ENCODE assay signal across 12 cellular contexts in genomic region chr7:70415179-70415972, GRCh38.
DNase-seq lines count a peak whose midpoint lies in the region; ATAC-seq, FAIRE-seq and TF ChIP-seq lines count a peak whose summit lies in the region.
"Had no signal": no experiment of that assay in that cellular context is flagged by ENCODE, and none has a peak within 500 bp of the region (broad histone marks: within the 10 kb centered on the region; RNA-seq: fewer than 3 reads in every experiment).

No MANE protein-coding gene starts in this region.

- no peak overlapping the region for H3K4me3 ChIP-seq in upper lobe of right lung
- H3K4me3 ChIP-seq in left ventricle myocardium inferior, result no peak overlapping the region
- H3K4me3 ChIP-seq in mucosa of descending colon, result no peak overlapping the region
- H3K4me3 ChIP-seq: GM23248 had no signal

- DNase-seq in GM19239 (ENCODE audit: insufficient read length, low spot score) (no peak), upper lobe of right lung (no peak), left ventricle myocardium inferior (no peak), mucosa of descending colon (no peak), NCI-H774 (lab: John Stamatoyannopoulos, UW) (no peak)
- DNase-seq: CD8-positive, alpha-beta memory T cell; cortex of kidney; GM23248; immature natural killer cell; SIG-M5 had no signal

- TF ChIP-seq CTCF in upper lobe of right lung (IDR thresholded peaks at IDR 0.05) (no peak), left ventricle myocardium inferior (IDR thresholded peaks at IDR 0.05; ENCODE audit: borderline replicate concordance) (no peak), mucosa of descending colon (IDR thresholded peaks at IDR 0.05) (no peak)

- no peaks in the 10 kb centered on the region for H3K9me3 ChIP-seq in upper lobe of right lung
- no peaks in the 10 kb centered on the region for H3K9me3 ChIP-seq in left ventricle myocardium inferior (replicated peaks)
- no peaks in the 10 kb centered on the region for H3K9me3 ChIP-seq in mucosa of descending colon

- ATAC-seq in HG02610 (IDR thresholded peaks at IDR 0.05; ENCODE audit: unreplicated experiment) (peak; percentile 62), HG03439 (IDR thresholded peaks at IDR 0.05; ENCODE audit: unreplicated experiment) (peak; percentile 76), upper lobe of right lung (peak; percentile 33), mucosa of descending colon (no peak)

- H3K4me1 ChIP-seq in upper lobe of right lung (no peaks in the 10 kb centered on the region), left ventricle myocardium inferior (no peaks in the 10 kb centered on the region), mucosa of descending colon (ENCODE audit: low read depth) (no peaks in the 10 kb centered on the region)

- intact Hi-C loops in upper lobe of right lung (cut with DNase I) (no loop called here), left ventricle myocardium inferior (cut with micrococcal nuclease) (no loop called here), mucosa of descending colon (cut with DNase I, micrococcal nuclease) (no loop called here)

- H3K36me3 ChIP-seq in upper lobe of right lung, result no peaks in the 10 kb centered on the region
- H3K36me3 ChIP-seq in left ventricle myocardium inferior, result no peaks in the 10 kb centered on the region
- no peaks in the 10 kb centered on the region for H3K36me3 ChIP-seq in mucosa of descending colon (ENCODE audit: low read depth)

- H3K27me3 ChIP-seq in upper lobe of right lung (no peaks in the 10 kb centered on the region), left ventricle myocardium inferior (ENCODE audit: low read depth) (no peaks in the 10 kb centered on the region)

- FAIRE-seq in GM19239 (lab: Jason Lieb, UNC), result peak; percentile 18

- H3K27ac ChIP-seq in upper lobe of right lung (no peak overlapping the region), left ventricle myocardium inferior (replicated peaks) (no peak overlapping the region)
- H3K27ac ChIP-seq: GM23248 had no signal
